8 cellular contexts compared by ENCODE assay signal in the genomic region with DNA sequence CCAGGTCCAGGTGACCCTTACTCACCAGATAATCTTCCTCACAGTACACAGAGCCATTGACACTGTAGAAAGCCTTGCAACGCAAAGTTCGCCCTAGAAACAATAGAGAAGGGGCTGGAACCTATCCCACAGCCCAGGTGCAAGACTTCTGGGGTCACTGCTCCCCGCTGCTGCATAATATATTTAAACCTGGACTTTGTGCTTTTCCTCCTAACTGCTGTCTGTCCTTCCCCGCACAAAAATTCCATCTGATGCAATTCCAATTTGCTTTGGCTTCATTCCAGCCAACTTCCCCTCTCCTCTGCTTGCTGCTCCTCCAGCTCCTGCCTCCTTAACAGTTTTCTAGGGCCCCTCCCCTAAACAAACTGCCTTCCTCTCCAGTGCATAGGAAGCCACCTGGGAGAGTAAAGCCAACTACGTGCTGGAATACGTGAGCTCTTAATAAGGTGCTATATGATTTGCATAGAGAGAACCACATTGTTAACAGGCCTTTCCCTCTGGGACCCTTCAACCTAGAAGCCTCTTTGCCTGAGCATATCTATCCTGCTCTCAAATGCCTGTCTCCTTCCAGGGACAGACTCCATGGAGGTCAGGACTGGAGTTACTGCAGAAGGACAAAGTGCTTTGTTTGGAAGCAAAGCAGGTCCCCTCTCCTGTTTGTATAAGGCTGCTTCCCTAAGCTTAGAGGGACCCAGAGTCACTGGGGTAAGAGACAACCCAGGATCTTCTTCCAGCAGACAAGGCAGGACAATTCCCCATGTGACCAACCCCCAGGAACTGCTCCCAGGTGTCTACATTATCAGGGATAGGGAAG. TPM values are rescaled to one million over a fixed set of nuclear protein-coding genes. Genes with fewer than 3 reads are reported as not detected.
DNase-seq lines count a peak whose midpoint lies in the region; ATAC-seq and TF ChIP-seq lines count a peak whose summit lies in the region.
"Had no signal": no experiment of that assay in that cellular context is flagged by ENCODE, and none has a peak within 500 bp of the region (broad histone marks: within the 10 kb centered on the region; RNA-seq: fewer than 3 reads in every experiment).

No MANE protein-coding gene starts in this region.

- peak; percentile 67 for ATAC-seq in mucosa of descending colon
- no peak for ATAC-seq in activated CD4-positive, CD25-positive, alpha-beta regulatory T cell treated with anti-CD3 and anti-CD28 coated beads, Interleukin-2, amount 50 U/mL, for 24 hours
- ATAC-seq in natural killer cell: no peak

- H3K27ac ChIP-seq in GM23248: peak overlapping the region; percentile 51

- H4K20me1 ChIP-seq in GM23248 (ENCODE audit: insufficient read depth): no peaks in the 10 kb centered on the region; the same call in 1 of the 2 replicates

- H3K27ac Mint-ChIP-seq in natural killer cell: no peak overlapping the region
- H3K27ac Mint-ChIP-seq: activated B cell treated with CpG ODN at 0.5 μM for 24 hours had no signal

- H3K79me2 ChIP-seq in GM23248 (ENCODE audit: insufficient read depth): peaks cover 41% of the 10 kb centered on the region

- DNase-seq in GM23248 (peak; percentile 25), mucosa of descending colon (peak in 1 of 3 donors; percentile 36), natural killer cell (no peak)
- no peak for DNase-seq in stimulated activated CD4-positive, alpha-beta T cell treated with anti-CD3 and anti-CD28 coated beads, Interleukin-15, amount 100 ng/mL, for 24 hours
- DNase-seq: activated B cell treated with CpG ODN at 0.5 μM for 24 hours, spleen had no signal

- no peaks in the 10 kb centered on the region for H3K9me2 ChIP-seq in GM23248 (ENCODE audit: insufficient read depth)

- peak overlapping the region; percentile 14; the same call in 1 of the 2 replicates for H3K9ac ChIP-seq in GM23248

- H3K36me3 ChIP-seq in GM23248 (ENCODE audit: low read depth) (peaks cover 40% of the 10 kb centered on the region), mucosa of descending colon (ENCODE audit: low read depth) (no peaks in the 10 kb centered on the region)
- H3K36me3 ChIP-seq: spleen had no signal

- H3F3A ChIP-seq in GM23248 (ENCODE audit: insufficient read depth): peaks cover 28% of the 10 kb centered on the region

- no peaks in the 10 kb centered on the region for H3K9me3 Mint-ChIP-seq in natural killer cell
- H3K9me3 Mint-ChIP-seq: activated B cell treated with CpG ODN at 0.5 μM for 24 hours had no signal

- TF ChIP-seq CTCF in WI38 (IDR thresholded peaks at IDR 0.05; ENCODE audit: low read depth, low read length) (no peak), mucosa of descending colon (IDR thresholded peaks at IDR 0.05) (no peak), natural killer cell (IDR thresholded peaks at IDR 0.05) (no peak)

- intact Hi-C loops in mucosa of descending colon (cut with DNase I, micrococcal nuclease): no loop called here
- intact Hi-C loops in natural killer cell (cut with micrococcal nuclease): no loop called here

- no peaks in the 10 kb centered on the region for H3K9me3 ChIP-seq in GM23248 (ENCODE audit: low read depth)
- H3K9me3 ChIP-seq in mucosa of descending colon: no peaks in the 10 kb centered on the region
- H3K9me3 ChIP-seq: spleen had no signal

- H3K36me3 Mint-ChIP-seq in natural killer cell: no peaks in the 10 kb centered on the region

- no peaks in the 10 kb centered on the region for H3K27me3 ChIP-seq in GM23248 (replicated peaks; ENCODE audit: insufficient read depth)

- H3K4me1 ChIP-seq in GM23248 (ENCODE audit: insufficient read depth): peaks cover 40% of the 10 kb centered on the region
- peaks cover 35% of the 10 kb centered on the region for H3K4me1 ChIP-seq in mucosa of descending colon (ENCODE audit: low read depth)

- H3K4me1 Mint-ChIP-seq in natural killer cell: peaks cover 4 to 6% of the 10 kb centered on the region in 2 donors

- in situ Hi-C loops in GM23248 (cut with MboI): no loop called here

- peak overlapping the region; percentile 75; the same call in 1 of the 2 replicates for H3K4me3 ChIP-seq in GM23248
- peak overlapping the region; percentile 6; the same call in 1 of the 2 replicates for H3K4me3 ChIP-seq in WI38 (ENCODE audit: low read depth, low read length)
- H3K4me3 ChIP-seq in mucosa of descending colon: no peak overlapping the region
- H3K4me3 ChIP-seq: spleen had no signal

- H3K4me2 ChIP-seq in GM23248 (ENCODE audit: unreplicated experiment): peak overlapping the region; percentile 74

- H3K4me3 Mint-ChIP-seq in natural killer cell: no peak overlapping the region
- H3K4me3 Mint-ChIP-seq: activated B cell treated with CpG ODN at 0.5 μM for 24 hours had no signal

- 76 to 78% methylated on average over 6 of the region's 6 CpGs for WGBS in GM23248 (ENCODE audit: low coverage in 1 of 2, low lambda C conversion rate in 2 of 2, missing lambda C conversion rate in 2 of 2), 2 experiments

- peaks cover 0 to 17% of the 10 kb centered on the region in 2 donors for H3K27me3 Mint-ChIP-seq in natural killer cell (ENCODE audit: low read depth in 2 of 2)

- no peak overlapping the region for H2AFZ ChIP-seq in GM23248

RNA-seq across cellular contexts. Expression of a gene that starts 5.5 kb away (rescaled TPM):
- total RNA-seq in GM23248 (2014; rRNA removed; shearing (Covaris generic)): 62.7 and 70.7 TPM in 2 replicates
- 17.8 and 19.3 TPM in 2 replicates for polyA plus RNA-seq in GM23248 (2016; fragmentation: Nextera tagmentation; extraction: Ambion mirVana)
- total RNA-seq in mucosa of descending colon (1 to 10 TPM; 1.5 to 4.7 (median 2.3) TPM), natural killer cell (under 1 TPM; 0.45 to 0.61 (median 0.56) TPM)

RNA-seq across cellular contexts. Expression of a gene that starts 19.9 kb away (rescaled TPM):
- 29.0 and 35.0 TPM in 2 replicates for total RNA-seq in GM23248 (2014; rRNA removed; shearing (Covaris generic))
- 14.1 and 14.5 TPM in 2 replicates for polyA plus RNA-seq in GM23248 (2016; fragmentation: Nextera tagmentation; extraction: Ambion mirVana)
- total RNA-seq in mucosa of descending colon (10 to 100 TPM; 34.0 to 42.8 (median 41.4) TPM), natural killer cell (10 to 100 TPM; 17.0 to 21.2 (median 20.2) TPM)

RNA-seq across cellular contexts. Expression of a gene that starts 33.1 kb away (rescaled TPM):
- 7.1 and 11.4 TPM in 2 replicates for total RNA-seq in GM23248 (2014; rRNA removed; shearing (Covaris generic))
- 2.2 and 3.4 TPM in 2 replicates for polyA plus RNA-seq in GM23248 (2016; fragmentation: Nextera tagmentation; extraction: Ambion mirVana)
- 10 to 100 TPM; 11.0 to 16.3 (median 11.8) TPM for total RNA-seq in mucosa of descending colon
- 10 to 100 TPM; 12.1 to 15.1 (median 13.6) TPM for total RNA-seq in natural killer cell

RNA-seq across cellular contexts. Expression of a gene that starts 47.7 kb away (rescaled TPM):
- total RNA-seq in GM23248 (2014; rRNA removed; shearing (Covaris generic)): 42.2 and 61.0 TPM in 2 replicates
- 80.1 and 84.1 TPM in 2 replicates for polyA plus RNA-seq in GM23248 (2016; fragmentation: Nextera tagmentation; extraction: Ambion mirVana)
- 10 to 100 TPM; 47.7 to 55.1 (median 50.2) TPM for total RNA-seq in mucosa of descending colon
- 10 to 100 TPM; 16.3 to 22.4 (median 18.5) TPM for total RNA-seq in natural killer cell

RNA-seq across cellular contexts. Expression of a gene that starts 57.9 kb away (rescaled TPM):
- total RNA-seq in GM23248 (2014; rRNA removed; shearing (Covaris generic)): 217 and 263 TPM in 2 replicates
- polyA plus RNA-seq in GM23248 (2016; fragmentation: Nextera tagmentation; extraction: Ambion mirVana): 274 and 277 TPM in 2 replicates
- 10 to 100 TPM; 54.4 to 94.3 (median 92.5) TPM for total RNA-seq in mucosa of descending colon
- 10 to 100 TPM; 15.7 to 19.1 (median 16.4) TPM for total RNA-seq in natural killer cell

Comparison
In these comparisons a context has a peak if more than half of its experiments do, and no peak if none do; other contexts are left out.
1. RNA of a gene that starts 5.5 kb away (total RNA-seq): 62.7 to 70.7 TPM in GM23248; 1.5 to 4.7 TPM in mucosa of descending colon and 0.45 to 0.61 TPM in natural killer cell; every median in the first group is over 10 times any median in the second.